ENCODE assay signal across 29 cellular contexts in genomic region chr3:107979538-107979937, GRCh38.
DNase-seq lines count a peak whose midpoint lies in the region; ATAC-seq and TF ChIP-seq lines count a peak whose summit lies in the region.
"Had no signal": no experiment of that assay in that cellular context is flagged by ENCODE, and none has a peak within 500 bp of the region (broad histone marks: within the 10 kb centered on the region; RNA-seq: fewer than 3 reads in every experiment).

No MANE protein-coding gene starts in this region.

- peak; percentile 95 for TF ChIP-seq EP300 in Ishikawa (IDR thresholded peaks at IDR 0.05; ENCODE audit: borderline replicate concordance)

- TF ChIP-seq RAD21 in Ishikawa (IDR thresholded peaks at IDR 0.05; ENCODE audit: low read depth): no peak

- H3K27ac ChIP-seq in BLaER1 (no peak overlapping the region), ectodermal cell (ENCODE audit: insufficient read depth, low read depth, low read length, poor library complexity, severe bottlenecking) (peak overlapping the region; percentile 19)
- H3K27ac ChIP-seq: esophagus muscularis mucosa, ovary, SK-N-MC had no signal

- H3K9me3 Mint-ChIP-seq in naive thymus-derived CD8-positive, alpha-beta T cell: no peaks in the 10 kb centered on the region
- peaks cover 0 to 2% (median 0%) of the 10 kb centered on the region in 7 donors for H3K9me3 Mint-ChIP-seq in CD14-positive monocyte
- H3K9me3 Mint-ChIP-seq: memory B cell, naive B cell, WTC11 had no signal

- intact Hi-C loops in CD14-positive monocyte (cut with micrococcal nuclease): no loop called here

- WGBS in ectodermal cell, 2 experiments: 86 to 92% methylated on average over 6 of the region's 6 CpGs

- no peak for DNase-seq in naive thymus-derived CD8-positive, alpha-beta T cell
- DNase-seq in NCI-H187 treated with DMSO at 0.1 percent for 48 hours (lab: John Stamatoyannopoulos, UW) (no peak), CD14-positive monocyte (ENCODE audit: low spot score) (no peak), foreskin melanocyte (no peak)
- DNase-seq: activated CD4-positive, alpha-beta T cell treated with anti-CD3 and anti-CD28 coated beads, Interleukin-2, amount 50 U/mL, for 4 hours; activated gamma-delta T cell treated with Interleukin-2 at 50 U/mL for 16 hours; activated T-cell treated with anti-CD3 and anti-CD28 coated beads for 4 hours; CD4-positive, CD25-positive, alpha-beta regulatory T cell; effector CD8-positive, alpha-beta T cell; GF-D8; kidney; MG63; naive B cell; NCI-H1436; NCI-H2171; NCI-H526 treated with DMSO at 0.1 percent for 48 hours; ovary; stimulated activated CD8-positive, alpha-beta memory T cell treated with anti-CD3 and anti-CD28 coated beads, Interleukin-4, amount 100 ng/mL, for 48 hours; substantia nigra had no signal

- H3K36me3 ChIP-seq in BLaER1 (no peaks in the 10 kb centered on the region), ectodermal cell (ENCODE audit: control insufficient read depth, insufficient read depth, low read length) (no peaks in the 10 kb centered on the region)
- H3K36me3 ChIP-seq: esophagus muscularis mucosa, HAP-1, MG63, ovary had no signal

- H3K4me1 Mint-ChIP-seq in naive thymus-derived CD8-positive, alpha-beta T cell: peaks cover 41 to 74% (median 65%) of the 10 kb centered on the region in 4 donors
- peaks cover 37% of the 10 kb centered on the region for H3K4me1 Mint-ChIP-seq in CD14-positive monocyte

- H3K27me3 Mint-ChIP-seq in naive thymus-derived CD8-positive, alpha-beta T cell: no peaks in the 10 kb centered on the region
- H3K27me3 Mint-ChIP-seq in CD14-positive monocyte (ENCODE audit: low read depth in 3 of 3): peaks cover 0 to 3% (median 1%) of the 10 kb centered on the region in 3 donors
- H3K27me3 Mint-ChIP-seq: CD4-positive, CD25-positive, alpha-beta regulatory T cell; memory B cell; naive B cell had no signal

- no peaks in the 10 kb centered on the region for H4K20me1 ChIP-seq in BLaER1

- POLR2A ChIA-PET in naive thymus-derived CD8-positive, alpha-beta T cell (lab: Charles Lee): interaction anchor here (0.8 to 1.2 kb wide), 3 partner anchors 42 to 154 kb away, joined by 3 read pairs; no protein-coding TSS in a partner anchor

- peak overlapping the region in 4 of 10 donors; percentile 21 to 79 (median 25) for H3K27ac Mint-ChIP-seq in naive thymus-derived CD8-positive, alpha-beta T cell
- no peak overlapping the region for H3K27ac Mint-ChIP-seq in CD14-positive monocyte
- H3K27ac Mint-ChIP-seq: memory B cell, naive B cell, WTC11 had no signal

- H3K9me3 ChIP-seq in BLaER1: no peaks in the 10 kb centered on the region
- H3K9me3 ChIP-seq in ectodermal cell (ENCODE audit: control insufficient read depth, low read length): no peaks in the 10 kb centered on the region
- H3K9me3 ChIP-seq: esophagus muscularis mucosa, HAP-1, MG63, ovary had no signal

- H3K4me3 Mint-ChIP-seq in naive thymus-derived CD8-positive, alpha-beta T cell: peak overlapping the region in 6 of 10 donors; percentile 3 to 83 (median 70)
- H3K4me3 Mint-ChIP-seq in CD14-positive monocyte: no peak overlapping the region
- H3K4me3 Mint-ChIP-seq: memory B cell, naive B cell, WTC11 had no signal

- no peak for ATAC-seq in naive thymus-derived CD8-positive, alpha-beta T cell
- ATAC-seq in GM18868 (IDR thresholded peaks at IDR 0.05; ENCODE audit: unreplicated experiment): no peak
- ATAC-seq: sciatic nerve, WTC11 had no signal

- H3K36me3 Mint-ChIP-seq in naive thymus-derived CD8-positive, alpha-beta T cell: no peaks in the 10 kb centered on the region
- H3K36me3 Mint-ChIP-seq in CD14-positive monocyte: no peaks in the 10 kb centered on the region
- H3K36me3 Mint-ChIP-seq: CD4-positive, CD25-positive, alpha-beta regulatory T cell; memory B cell; naive B cell; WTC11 had no signal

- H3K4me3 ChIP-seq in BLaER1 (no peak overlapping the region), ectodermal cell (ENCODE audit: insufficient read depth, low read depth, low read length) (no peak overlapping the region)
- H3K4me3 ChIP-seq: esophagus muscularis mucosa, HAP-1, MG63, ovary, SK-N-MC had no signal

- H3K27me3 ChIP-seq in BLaER1 (no peaks in the 10 kb centered on the region), ectodermal cell (ENCODE audit: control insufficient read depth, insufficient read depth, low read length, poor library complexity, severe bottlenecking) (no peaks in the 10 kb centered on the region)
- H3K27me3 ChIP-seq: esophagus muscularis mucosa, MG63, ovary had no signal

- no peak for TF ChIP-seq CTCF in CD14-positive monocyte (IDR thresholded peaks at IDR 0.05)

- peak overlapping the region; percentile 65 for H3K4me2 ChIP-seq in BLaER1

- H3K9ac ChIP-seq in BLaER1: no peak overlapping the region

- peaks cover 35% of the 10 kb centered on the region for H3K4me1 ChIP-seq in BLaER1
- H3K4me1 ChIP-seq in ectodermal cell (ENCODE audit: control insufficient read depth, insufficient read depth, low read length): peaks cover 3% of the 10 kb centered on the region
- H3K4me1 ChIP-seq: HAP-1 had no signal

TF ChIP-seq in Ishikawa, 13 proteins besides CTCF, POLR2A, EP300 and RAD21:
- TF ChIP-seq TEAD4 (IDR thresholded peaks at IDR 0.05) (peak; percentile 93), CREB1 (IDR thresholded peaks at IDR 0.05; ENCODE audit: low read depth) (no peak), TCF12 (IDR thresholded peaks at IDR 0.05; ENCODE audit: low read depth) (peak; percentile 91), CEBPB (IDR thresholded peaks at IDR 0.05) (peak; percentile 68), TAF1 (IDR thresholded peaks at IDR 0.05; ENCODE audit: low read depth) (no peak), FOXM1 (IDR thresholded peaks at IDR 0.05; ENCODE audit: borderline replicate concordance, low read depth) (peak; percentile 87), REST (IDR thresholded peaks at IDR 0.05; ENCODE audit: low read depth) (no peak), EGR1 (IDR thresholded peaks at IDR 0.05) (no peak), ZBTB7A (IDR thresholded peaks at IDR 0.05; ENCODE audit: low read depth) (no peak), USF1 (IDR thresholded peaks at IDR 0.05) (no peak), YY1 (IDR thresholded peaks at IDR 0.05; ENCODE audit: low read depth) (0 out of 2 replicates have a peak, but pooled peaks have one; percentile 18), NFIC (IDR thresholded peaks at IDR 0.05) (peak; percentile 80), MAX (IDR thresholded peaks at IDR 0.05) (peak; percentile 41; the same call in 1 of the 2 replicates)

Comparison
In these comparisons a context has a peak if more than half of its experiments do, and no peak if none do; other contexts are left out.
1. H3K4me3 Mint-ChIP-seq: peak in naive thymus-derived CD8-positive, alpha-beta T cell (6 of 10); none in CD14-positive monocyte (0 of 2).